ENCODE assay signal across 8 cellular contexts in genomic region chr6:137217801-137218472, GRCh38. TPM values are rescaled to one million over a fixed set of nuclear protein-coding genes. Genes with fewer than 3 reads are reported as not detected.
DNase-seq lines count a peak whose midpoint lies in the region; ATAC-seq, FAIRE-seq and TF ChIP-seq lines count a peak whose summit lies in the region.

No MANE protein-coding gene starts in this region.

- H3K27me3 Mint-ChIP-seq in activated naive CD8-positive, alpha-beta T cell treated with anti-CD3 and anti-CD28 coated beads for 36 hours = no peaks in the 10 kb centered on the region

- peak overlapping the region; percentile 99 to 100 for H3K27ac ChIP-seq in right atrium auricular region

- DNase-seq in EL = peak; percentile 25
- DNase-seq in LHCN-M2 (ENCODE audit: low read depth) = peak; percentile 42
- no peak for DNase-seq in activated naive CD8-positive, alpha-beta T cell treated with anti-CD3 and anti-CD28 coated beads for 36 hours
- DNase-seq in right atrium auricular region (ENCODE audit: low spot score) = no peak
- peak; percentile 69 for DNase-seq in renal cortical epithelial cell (ENCODE audit: low read depth)
- no peak for DNase-seq in NCI-H774 (lab: John Stamatoyannopoulos, UW)
- no peak for DNase-seq in HTR-8/SVneo (ENCODE audit: insufficient read length, low spot score)

- no peak for ATAC-seq in GM19324 (IDR thresholded peaks at IDR 0.05; ENCODE audit: low FRiP score, unreplicated experiment)

- H3K4me3 ChIP-seq in right atrium auricular region = peak overlapping the region; percentile 95

- H3K9me3 ChIP-seq in right atrium auricular region = no peaks in the 10 kb centered on the region

- H3K4me1 ChIP-seq in right atrium auricular region = peaks cover 0 to 80% of the 10 kb centered on the region in 2 donors

- peaks cover 2% of the 10 kb centered on the region for H3K9me3 Mint-ChIP-seq in activated naive CD8-positive, alpha-beta T cell treated with anti-CD3 and anti-CD28 coated beads for 36 hours

- peaks cover 49% of the 10 kb centered on the region for H3K4me1 Mint-ChIP-seq in activated naive CD8-positive, alpha-beta T cell treated with anti-CD3 and anti-CD28 coated beads for 36 hours

- no peak for TF ChIP-seq CTCF in right atrium auricular region (IDR thresholded peaks at IDR 0.05)

- no peaks in the 10 kb centered on the region for H3K27me3 ChIP-seq in right atrium auricular region

- H3K27ac Mint-ChIP-seq in activated naive CD8-positive, alpha-beta T cell treated with anti-CD3 and anti-CD28 coated beads for 36 hours = peak overlapping the region; percentile 98

- no peak for FAIRE-seq in HTR-8/SVneo (lab: Jason Lieb, UNC)

- H3K4me3 Mint-ChIP-seq in activated naive CD8-positive, alpha-beta T cell treated with anti-CD3 and anti-CD28 coated beads for 36 hours = peak overlapping the region; percentile 98

- H3K36me3 ChIP-seq in right atrium auricular region = no peaks in the 10 kb centered on the region

- H3K36me3 Mint-ChIP-seq in activated naive CD8-positive, alpha-beta T cell treated with anti-CD3 and anti-CD28 coated beads for 36 hours = peaks cover 12% of the 10 kb centered on the region

RNA-seq across cellular contexts. Expression of gene IFNGR1, which starts 1.2 kb away (rescaled TPM):
- total RNA-seq in LHCN-M2 (2014; rRNA removed) (19.3 and 22.8 TPM in 2 replicates), right atrium auricular region (100 to 1,000 TPM; 111 to 143 TPM), renal cortical epithelial cell (124 and 143 TPM in 2 replicates)
- polyA plus RNA-seq in LHCN-M2 (2012) = 12.4 TPM
- 10 to 100 TPM; 20.5 to 22.1 TPM for total RNA-seq in activated naive CD8-positive, alpha-beta T cell treated with anti-CD3 and anti-CD28 coated beads for 36 hours

RNA-seq across cellular contexts. Expression of gene IL22RA2, which starts 44.5 kb away (rescaled TPM):
- total RNA-seq in LHCN-M2 (2014; rRNA removed) (not detected in 2 replicates), right atrium auricular region (not detected), renal cortical epithelial cell (not detected in 2 replicates)
- polyA plus RNA-seq in LHCN-M2 (2012) = not detected
- not detected for total RNA-seq in activated naive CD8-positive, alpha-beta T cell treated with anti-CD3 and anti-CD28 coated beads for 36 hours

Comparison
In these comparisons a context has a peak if more than half of its experiments do, and no peak if none do; other contexts are left out.
1. DNase-seq: peak in EL (single experiment), LHCN-M2 (single experiment) and renal cortical epithelial cell (single experiment); none in activated naive CD8-positive, alpha-beta T cell treated with anti-CD3 and anti-CD28 coated beads for 36 hours (single experiment), right atrium auricular region (single experiment), NCI-H774 (single experiment) and HTR-8/SVneo (single experiment).